ENCODE assay signal across 8 cellular contexts in genomic region chr22:36261675-36262074, GRCh38. TPM values are rescaled to one million over a fixed set of nuclear protein-coding genes. Genes with fewer than 3 reads are reported as not detected.
DNase-seq lines count a peak whose midpoint lies in the region; FAIRE-seq and TF ChIP-seq lines count a peak whose summit lies in the region.
"Not testable (repeated sequence)": the region's sequence is repeated elsewhere in the genome, so short reads cannot be mapped to it uniquely, and the experiment has no call there.
"Had no signal": no experiment of that assay in that cellular context is flagged by ENCODE, and none has a peak within 500 bp of the region (broad histone marks: within the 10 kb centered on the region; RNA-seq: fewer than 3 reads in every experiment).

No MANE protein-coding gene starts in this region.

- not testable (repeated sequence) for H2AFZ ChIP-seq in Loucy (ENCODE audit: low read length); neural progenitor cell (replicated peaks)

- H3K9me3 ChIP-seq in Loucy (ENCODE audit: insufficient read depth, low read depth, low read length); WERI-Rb-1 (ENCODE audit: severe bottlenecking); neural progenitor cell (ENCODE audit: low read depth); testis: not testable (repeated sequence)

- H3F3A ChIP-seq in Loucy (ENCODE audit: low read depth): not testable (repeated sequence)
- peaks cover 26% of the 10 kb centered on the region for H3F3A ChIP-seq in neural progenitor cell (ENCODE audit: low read depth)

- H3K9me3 Mint-ChIP-seq in neural progenitor cell: not testable (repeated sequence)

- H3K4me1 ChIP-seq in Loucy (ENCODE audit: insufficient read depth, low read length, poor library complexity, severe bottlenecking) (peaks cover 15% of the 10 kb centered on the region), neural progenitor cell (peaks cover 27% of the 10 kb centered on the region), testis (peaks cover 24% of the 10 kb centered on the region)

- H3K79me2 ChIP-seq in Loucy (ENCODE audit: insufficient read depth, low read length); neural progenitor cell (ENCODE audit: low read depth): not testable (repeated sequence)

- 82 to 87% methylated on average over 6 of the region's 6 CpGs for WGBS in testis, 2 donors

- H3K9me2 ChIP-seq in Loucy (replicated peaks; ENCODE audit: low read depth, low read length): not testable (repeated sequence)

- not testable (repeated sequence) for H3K27ac ChIP-seq in WERI-Rb-1, neural progenitor cell
- H3K27ac ChIP-seq in testis: peak overlapping the region; percentile 61 to 65

- not testable (repeated sequence) for H3K36me3 ChIP-seq in Loucy (ENCODE audit: insufficient read depth, low read length); WERI-Rb-1; bronchial epithelial cell (ENCODE audit: control insufficient read depth, insufficient read depth, low read length); neural progenitor cell; testis (ENCODE audit: low read depth, missing control alignments)

- TF ChIP-seq CTCF in Loucy (conservative IDR thresholded peaks at IDR 0.05; ENCODE audit: low read length) (peak; percentile 48), WERI-Rb-1 (IDR thresholded peaks at IDR 0.05; ENCODE audit: low read depth, low read length) (0 out of 2 replicates have a peak, but pooled peaks have one; percentile 12), fibroblast of villous mesenchyme (IDR thresholded peaks at IDR 0.05; ENCODE audit: insufficient read depth, low read depth, low read length) (peak; percentile 3), neural progenitor cell (IDR thresholded peaks at IDR 0.05) (peak; percentile 47)
- TF ChIP-seq CTCF in bronchial epithelial cell (IDR thresholded peaks at IDR 0.05; ENCODE audit: insufficient read depth, low read length, severe bottlenecking); testis (IDR thresholded peaks at IDR 0.05): not testable (repeated sequence)

- H3K4me1 Mint-ChIP-seq in neural progenitor cell: peaks cover 63% of the 10 kb centered on the region

- FAIRE-seq in GM18507 (lab: Jason Lieb, UNC) (peak; percentile 31), bronchial epithelial cell (lab: Jason Lieb, UNC) (peak; percentile 99)

- intact Hi-C loops in testis (cut with DNase I; ENCODE audit: low total_unique reads): not testable (repeated sequence)

- not testable (repeated sequence) for H3K27ac Mint-ChIP-seq in neural progenitor cell

- H3K36me3 Mint-ChIP-seq in neural progenitor cell: not testable (repeated sequence)

- not testable (repeated sequence) for DNase-seq in GM18507 (ENCODE audit: extremely low spot score, insufficient read length, low read depth); WERI-Rb-1; bronchial epithelial cell (ENCODE audit: low read depth); fibroblast of villous mesenchyme (ENCODE audit: low read depth); neural progenitor cell (ENCODE audit: low spot score)
- DNase-seq in testis: peak; percentile 4

- not testable (repeated sequence) for H3K27me3 Mint-ChIP-seq in neural progenitor cell (ENCODE audit: insufficient read depth, low read depth)

- H3K27me3 ChIP-seq in Loucy (ENCODE audit: insufficient read depth, low read length, poor library complexity, severe bottlenecking); WERI-Rb-1 (ENCODE audit: insufficient read depth, low read depth, severe bottlenecking); bronchial epithelial cell (ENCODE audit: control insufficient read depth, insufficient read depth, low read length); neural progenitor cell; testis: not testable (repeated sequence)

- not testable (repeated sequence) for TF ChIP-seq POLR2A in testis (IDR thresholded peaks at IDR 0.05)

- H4K20me1 ChIP-seq in Loucy (ENCODE audit: insufficient read depth, low read length, poor library complexity, severe bottlenecking); neural progenitor cell (ENCODE audit: low read depth): not testable (repeated sequence)

- not testable (repeated sequence) for H3K4me3 ChIP-seq in Loucy (ENCODE audit: low read length, poor library complexity, severe bottlenecking); WERI-Rb-1 (ENCODE audit: low read depth, low read length); bronchial epithelial cell (ENCODE audit: low read depth, low read length); fibroblast of villous mesenchyme (ENCODE audit: low read depth, low read length); neural progenitor cell; testis

- not testable (repeated sequence) for H3K4me3 Mint-ChIP-seq in neural progenitor cell

- H3K9ac ChIP-seq in Loucy (ENCODE audit: low read depth, low read length, poor library complexity, severe bottlenecking); neural progenitor cell: not testable (repeated sequence)

- not testable (repeated sequence) for H3K4me2 ChIP-seq in Loucy (ENCODE audit: low read depth, low read length, poor library complexity, severe bottlenecking); neural progenitor cell

RNA-seq across cellular contexts. Expression of gene APOL1, which starts 8.7 kb away (rescaled TPM):
- total RNA-seq in bronchial epithelial cell: 1.8 and 3.1 TPM in 2 replicates
- total RNA-seq in fibroblast of villous mesenchyme: 12.9 and 21.6 TPM in 2 replicates
- total RNA-seq in neural progenitor cell (ENCODE audit: low replicate concordance): not detected in 2 replicates
- total RNA-seq in testis: 1 to 10 TPM; 5.0 to 9.4 TPM
- polyA plus RNA-seq in testis (ENCODE audit: insufficient read depth, low read depth, low replicate concordance): 24.4 TPM
- total RNA-seq: G401 had no signal

RNA-seq across cellular contexts. Expression of gene APOL2, which starts 22.3 kb away (rescaled TPM):
- 7.1 and 13.4 TPM in 2 replicates for total RNA-seq in bronchial epithelial cell
- 42.5 and 78.2 TPM in 2 replicates for total RNA-seq in fibroblast of villous mesenchyme
- 10.9 and 12.8 TPM in 2 replicates for total RNA-seq in neural progenitor cell (ENCODE audit: low replicate concordance)
- 10 to 100 TPM; 19.5 to 34.5 TPM for total RNA-seq in testis
- 16.6 TPM for polyA plus RNA-seq in testis (ENCODE audit: insufficient read depth, low read depth, low replicate concordance)
